ENCODE assay signal across 21 cellular contexts in genomic region chr19:37930416-37930815, GRCh38. TPM values are rescaled to one million over a fixed set of nuclear protein-coding genes. Genes with fewer than 3 reads are reported as not detected.
A peak's percentile ranks its signal among the peaks of the same experiment; 100 is the strongest.
DNase-seq lines count a peak whose midpoint lies in the region; ATAC-seq, FAIRE-seq and TF ChIP-seq lines count a peak whose summit lies in the region.
"Had no signal": no experiment of that assay in that cellular context is flagged by ENCODE, and none has a peak within 500 bp of the region (broad histone marks: within the 10 kb centered on the region; RNA-seq: fewer than 3 reads in every experiment).

No MANE protein-coding gene starts in this region.

- H3K4me3 Mint-ChIP-seq in endothelial cell (ENCODE audit: unreplicated experiment), result no peak overlapping the region
- H3K4me3 Mint-ChIP-seq: activated CD4-positive, alpha-beta memory T cell treated with anti-CD3 and anti-CD28 coated beads for 36 hours; activated naive CD8-positive, alpha-beta T cell treated with anti-CD3 and anti-CD28 coated beads for 36 hours had no signal

- no TSS peak for BruUV-seq in HepG2 (replicated peaks; lab: Mats Ljungman, UMichigan)

- H3K36me3 ChIP-seq in HepG2 (replicated peaks in 1 of 2; ENCODE audit: control insufficient read depth in 1 of 2, insufficient read depth in 2 of 2, low read length in 2 of 2) (no peaks in the 10 kb centered on the region), right lobe of liver (peaks cover 0 to 3% (median 0%) of the 10 kb centered on the region in 4 donors), RWPE2 (ENCODE audit: low read depth) (peaks cover 17% of the 10 kb centered on the region)
- H3K36me3 ChIP-seq: upper lobe of left lung had no signal

- POLR2A ChIA-PET in HepG2 (lab: Yijun Ruan, JAX), result interaction anchor here (1.5 to 4.8 kb wide), 5 partner anchors 9 to 24 kb away, joined by 4 to 89 read pairs (median 7); partner anchors contain the start of genes SIPA1L3 and WDR87

- H3K27ac ChIP-seq in HepG2 (ENCODE audit: extremely low read length, insufficient read depth, low read length) (no peak overlapping the region), right lobe of liver (no peak overlapping the region), RWPE2 (ENCODE audit: poor library complexity, severe bottlenecking) (peak overlapping the region; percentile 90)

- no peaks in the 10 kb centered on the region for H3K27me3 Mint-ChIP-seq in endothelial cell (ENCODE audit: unreplicated experiment)
- H3K27me3 Mint-ChIP-seq: activated CD4-positive, alpha-beta memory T cell treated with anti-CD3 and anti-CD28 coated beads for 36 hours; activated naive CD8-positive, alpha-beta T cell treated with anti-CD3 and anti-CD28 coated beads for 36 hours; CD4-positive, alpha-beta T cell had no signal

- H3K9ac ChIP-seq in HepG2 (ENCODE audit: insufficient read depth, low read depth, low read length), result no peak overlapping the region

- no peak for FAIRE-seq in HepG2 (lab: Jason Lieb, UNC)

- no peak overlapping the region for H2AFZ ChIP-seq in HepG2 (ENCODE audit: low read length)

- CTCF ChIA-PET in HepG2 (lab: Yijun Ruan, JAX; ENCODE audit: low intra/inter-chr PET ratio, low total read pairs), result no interaction called here

- peaks cover 25% of the 10 kb centered on the region for H3K79me2 ChIP-seq in HepG2 (ENCODE audit: insufficient read depth, low read length)

- DNase-seq in HepG2 (ENCODE audit: low spot score) (peak; percentile 27), right lobe of liver (no peak), RWPE2 (ENCODE audit: low spot score) (no peak), iris pigment epithelial cell (ENCODE audit: low read depth) (peak; percentile 58), islet precursor cell (no peak), endothelial cell (ENCODE audit: low spot score) (no peak)
- no peak for DNase-seq in stimulated activated naive CD4-positive, alpha-beta T cell (lab: John Stamatoyannopoulos, UW)
- DNase-seq: activated CD4-positive, alpha-beta memory T cell treated with anti-CD3 and anti-CD28 coated beads for 36 hours; activated naive CD8-positive, alpha-beta T cell treated with anti-CD3 and anti-CD28 coated beads for 36 hours; activated T-cell treated with anti-CD3 and anti-CD28 coated beads, Interleukin-2, amount 50 U/mL, for 48 hours; CD4-positive, alpha-beta T cell; DND-41; hippocampal formation; left colon; NCI-H526 treated with DMSO at 0.1 percent for 48 hours; OCI-M1 had no signal

- no peaks in the 10 kb centered on the region for H3K9me3 Mint-ChIP-seq in endothelial cell (ENCODE audit: unreplicated experiment)
- H3K9me3 Mint-ChIP-seq: CD4-positive, alpha-beta T cell had no signal

- no peak for TF ChIP-seq POLR2A in HepG2 (IDR thresholded peaks at IDR 0.05; ENCODE audit: insufficient read depth in 1 of 2, low read depth in 2 of 2, low read length in 2 of 2)
- no peak for TF ChIP-seq POLR2A in right lobe of liver (IDR thresholded peaks at IDR 0.05)

- H3K27ac Mint-ChIP-seq in endothelial cell (ENCODE audit: unreplicated experiment), result no peak overlapping the region
- H3K27ac Mint-ChIP-seq: activated CD4-positive, alpha-beta memory T cell treated with anti-CD3 and anti-CD28 coated beads for 36 hours; activated naive CD8-positive, alpha-beta T cell treated with anti-CD3 and anti-CD28 coated beads for 36 hours; CD4-positive, alpha-beta T cell had no signal

- no peak for TF ChIP-seq RAD21 in HepG2 (CRISPR knock-in tag; IDR thresholded peaks at IDR 0.05)

- H3K4me3 ChIP-seq in HepG2 (replicated peaks in 1 of 3; ENCODE audit: insufficient read depth in 1 of 3, low read depth in 2 of 3, low read length in 3 of 3) (no peak overlapping the region), right lobe of liver (no peak overlapping the region), RWPE2 (ENCODE audit: severe bottlenecking) (no peak overlapping the region)
- H3K4me3 ChIP-seq: upper lobe of left lung had no signal

- in situ Hi-C loops in HepG2 (cut with HindIII; ENCODE audit: extremely low pct_ligation_motif_present, low pct_unique_long_range_greater_than_20kb), result no loop called here

- H3K9me3 ChIP-seq in HepG2 (ENCODE audit: low read length) (peaks cover 4% of the 10 kb centered on the region), right lobe of liver (peaks cover 0 to 4% (median 0%) of the 10 kb centered on the region in 4 donors), RWPE2 (ENCODE audit: severe bottlenecking) (peaks cover 1% of the 10 kb centered on the region)

- intact Hi-C loops in HepG2 (cut with micrococcal nuclease; ENCODE audit: unreplicated experiment), result no loop called here
- intact Hi-C loops in right lobe of liver (cut with DNase I), result no loop called here

- ATAC-seq in HepG2 (no peak), right lobe of liver (no peak), RWPE2 (ENCODE audit: low read depth) (no peak), HG02938 (IDR thresholded peaks at IDR 0.05; ENCODE audit: unreplicated experiment) (no peak)
- ATAC-seq: left colon had no signal

- H3K27me3 ChIP-seq in HepG2 (ENCODE audit: control insufficient read depth in 1 of 2, insufficient read depth in 2 of 2, low read length in 2 of 2) (no peaks in the 10 kb centered on the region), right lobe of liver (no peaks in the 10 kb centered on the region), RWPE2 (ENCODE audit: insufficient read depth, poor library complexity, severe bottlenecking) (no peaks in the 10 kb centered on the region)
- H3K27me3 ChIP-seq: upper lobe of left lung had no signal

- peaks cover 17% of the 10 kb centered on the region for H3K4me1 Mint-ChIP-seq in endothelial cell (ENCODE audit: unreplicated experiment)

- no peaks in the 10 kb centered on the region for H4K20me1 ChIP-seq in HepG2 (ENCODE audit: insufficient read depth, low read length)

- H3K4me1 ChIP-seq in HepG2 (ENCODE audit: insufficient read depth, low read length) (peaks cover 55% of the 10 kb centered on the region), right lobe of liver (peaks cover 0 to 46% (median 16%) of the 10 kb centered on the region in 4 donors), RWPE2 (ENCODE audit: insufficient read depth, poor library complexity, severe bottlenecking) (peaks cover 47% of the 10 kb centered on the region)

- WGBS in HepG2 (ENCODE audit: low lambda C conversion rate), result 92% methylated on average over 4 of the region's 5 CpGs
- WGBS in right lobe of liver (ENCODE audit: insufficient coverage, low coverage, low lambda C conversion rate, missing lambda C conversion rate), result 93% methylated on average over 5 of the region's 5 CpGs

- H3K4me2 ChIP-seq in HepG2 (ENCODE audit: low read depth, low read length), result no peak overlapping the region

- TF ChIP-seq EP300 in HepG2 (IDR thresholded peaks at IDR 0.05; ENCODE audit: low read depth in 2 of 2, low read length in 2 of 2), result no peak
- no peak for TF ChIP-seq EP300 in HepG2 (CRISPR knock-in tag; IDR thresholded peaks at IDR 0.05; ENCODE audit: borderline replicate concordance)

- peaks cover 13% of the 10 kb centered on the region for H3K36me3 Mint-ChIP-seq in endothelial cell (ENCODE audit: low read depth, unreplicated experiment)

- TF ChIP-seq CTCF in HepG2 (CRISPR knock-in tag; IDR thresholded peaks at IDR 0.05), result no peak
- TF ChIP-seq CTCF in right lobe of liver (IDR thresholded peaks at IDR 0.05), result no peak
- no peak for TF ChIP-seq CTCF in RWPE2 (IDR thresholded peaks at IDR 0.05; ENCODE audit: poor library complexity, severe bottlenecking)
- TF ChIP-seq CTCF in endothelial cell (IDR thresholded peaks at IDR 0.05; ENCODE audit: unreplicated experiment), result no peak

RNA-seq across cellular contexts. Expression of gene SIPA1L3, which starts 23.4 kb away (rescaled TPM):
- 6.9 and 7.7 TPM in 2 replicates for total RNA-seq in HepG2 (2016; rRNA removed; fragmentation: Illumina TruSeq; extraction: Trizol)
- 5.7 and 6.6 TPM in 2 replicates for total RNA-seq in HepG2 (2016; cell fraction: cytosol; rRNA removed; fragmentation: Illumina TruSeq; extraction: Trizol; ENCODE audit: low read depth)
- 4.6 and 9.3 TPM in 2 replicates for total RNA-seq in HepG2 (2016; cell fraction: insoluble cytoplasmic fraction; rRNA removed; fragmentation: Illumina TruSeq; extraction: Trizol)
- 4.5 and 5.7 TPM in 2 replicates for total RNA-seq in HepG2 (2016; cell fraction: membrane; rRNA removed; fragmentation: Illumina TruSeq; extraction: Trizol)
- total RNA-seq in HepG2 (2016; cell fraction: nucleus; rRNA removed; fragmentation: Illumina TruSeq; extraction: Trizol), result 11.7 and 15.2 TPM in 2 replicates
- 5.4 and 5.5 TPM in 2 replicates for polyA plus RNA-seq in HepG2 (2011; rRNA removed)
- polyA plus RNA-seq in HepG2 (2011; cell fraction: cytosol; rRNA removed), result 2.6 and 3.7 TPM in 2 replicates
- 8.9 and 10.4 TPM in 2 replicates for polyA plus RNA-seq in HepG2 (2011; cell fraction: nucleus; rRNA removed)
- polyA plus RNA-seq in HepG2 (2012), result 4.6 and 5.3 TPM in 2 replicates
- 0.28 and 0.57 TPM in 2 replicates for polyA plus RNA-seq in HepG2 (2016; cell fraction: cytosol; fragmentation: Illumina TruSeq; extraction: Trizol; ENCODE audit: low read depth)
- polyA plus RNA-seq in HepG2 (2016; cell fraction: insoluble cytoplasmic fraction; fragmentation: Illumina TruSeq; extraction: Trizol; ENCODE audit: low read depth), result 4.9 and 5.2 TPM in 2 replicates
- 1.0 and 1.1 TPM in 2 replicates for polyA plus RNA-seq in HepG2 (2016; cell fraction: membrane; fragmentation: Illumina TruSeq; extraction: Trizol; ENCODE audit: low read depth)
- 12.2 and 18.9 TPM in 2 replicates for polyA plus RNA-seq in HepG2 (2016; cell fraction: nucleus; fragmentation: Illumina TruSeq; extraction: Trizol; ENCODE audit: insufficient read depth, low read depth)
- 18.4 and 21.4 TPM in 2 replicates for polyA minus RNA-seq in HepG2 (2011; rRNA and poly(A)+ RNA removed; ENCODE audit: low replicate concordance)
- 6.9 and 8.8 TPM in 2 replicates for polyA minus RNA-seq in HepG2 (2011; cell fraction: cytosol; rRNA and poly(A)+ RNA removed)
- 18.0 and 22.3 TPM in 2 replicates for polyA minus RNA-seq in HepG2 (2011; cell fraction: nucleus; rRNA and poly(A)+ RNA removed)
- 10 to 100 TPM in 5 of 6 experiments, 1 to 10 TPM in 1; 9.1 to 20.4 (median 14.9) TPM for total RNA-seq in right lobe of liver
- total RNA-seq in endothelial cell (ENCODE audit: unreplicated experiment), result 29.6 TPM

RNA-seq across cellular contexts. Expression of gene WDR87, which starts 24.0 kb away (rescaled TPM):
- total RNA-seq in HepG2 (2016; rRNA removed; fragmentation: Illumina TruSeq; extraction: Trizol) (not detected in 2 replicates), right lobe of liver (not detected), endothelial cell (ENCODE audit: unreplicated experiment) (not detected)
- total RNA-seq in HepG2 (2016; cell fraction: cytosol; rRNA removed; fragmentation: Illumina TruSeq; extraction: Trizol; ENCODE audit: low read depth), result not detected in 2 replicates
- total RNA-seq in HepG2 (2016; cell fraction: insoluble cytoplasmic fraction; rRNA removed; fragmentation: Illumina TruSeq; extraction: Trizol), result not detected in 2 replicates
- not detected in 2 replicates for total RNA-seq in HepG2 (2016; cell fraction: membrane; rRNA removed; fragmentation: Illumina TruSeq; extraction: Trizol)
- total RNA-seq in HepG2 (2016; cell fraction: nucleus; rRNA removed; fragmentation: Illumina TruSeq; extraction: Trizol), result not detected in 2 replicates
- polyA plus RNA-seq in HepG2 (2011; rRNA removed), result not detected in 2 replicates
- polyA plus RNA-seq in HepG2 (2011; cell fraction: cytosol; rRNA removed), result not detected in 2 replicates
- not detected in 2 replicates for polyA plus RNA-seq in HepG2 (2011; cell fraction: nucleus; rRNA removed)
- polyA plus RNA-seq in HepG2 (2012), result not detected in 2 replicates
- not detected in 2 replicates for polyA plus RNA-seq in HepG2 (2016; cell fraction: cytosol; fragmentation: Illumina TruSeq; extraction: Trizol; ENCODE audit: low read depth)
- polyA plus RNA-seq in HepG2 (2016; cell fraction: insoluble cytoplasmic fraction; fragmentation: Illumina TruSeq; extraction: Trizol; ENCODE audit: low read depth), result not detected in 2 replicates
- polyA plus RNA-seq in HepG2 (2016; cell fraction: membrane; fragmentation: Illumina TruSeq; extraction: Trizol; ENCODE audit: low read depth), result not detected in 2 replicates
- polyA plus RNA-seq in HepG2 (2016; cell fraction: nucleus; fragmentation: Illumina TruSeq; extraction: Trizol; ENCODE audit: insufficient read depth, low read depth), result not detected in 2 replicates
- polyA minus RNA-seq in HepG2 (2011; rRNA and poly(A)+ RNA removed; ENCODE audit: low replicate concordance), result not detected in 2 replicates
- not detected in 2 replicates for polyA minus RNA-seq in HepG2 (2011; cell fraction: cytosol; rRNA and poly(A)+ RNA removed)
- polyA minus RNA-seq in HepG2 (2011; cell fraction: nucleus; rRNA and poly(A)+ RNA removed), result not detected in 2 replicates
- total RNA-seq: A172; activated CD4-positive, alpha-beta memory T cell treated with anti-CD3 and anti-CD28 coated beads for 36 hours; activated naive CD8-positive, alpha-beta T cell treated with anti-CD3 and anti-CD28 coated beads for 36 hours; cardiac septum; CD4-positive, alpha-beta T cell; left colon; osteocyte; upper lobe of left lung had no signal

Comparison
In these comparisons a context has a peak if more than half of its experiments do, and no peak if none do; other contexts are left out.
1. DNase-seq: peak in HepG2 (single experiment) and iris pigment epithelial cell (single experiment); none in right lobe of liver (0 of 3), RWPE2 (single experiment), islet precursor cell (single experiment), endothelial cell (single experiment) and stimulated activated naive CD4-positive, alpha-beta T cell (0 of 6).